ENCODE assay signal across 3 cellular contexts in the genomic region with DNA sequence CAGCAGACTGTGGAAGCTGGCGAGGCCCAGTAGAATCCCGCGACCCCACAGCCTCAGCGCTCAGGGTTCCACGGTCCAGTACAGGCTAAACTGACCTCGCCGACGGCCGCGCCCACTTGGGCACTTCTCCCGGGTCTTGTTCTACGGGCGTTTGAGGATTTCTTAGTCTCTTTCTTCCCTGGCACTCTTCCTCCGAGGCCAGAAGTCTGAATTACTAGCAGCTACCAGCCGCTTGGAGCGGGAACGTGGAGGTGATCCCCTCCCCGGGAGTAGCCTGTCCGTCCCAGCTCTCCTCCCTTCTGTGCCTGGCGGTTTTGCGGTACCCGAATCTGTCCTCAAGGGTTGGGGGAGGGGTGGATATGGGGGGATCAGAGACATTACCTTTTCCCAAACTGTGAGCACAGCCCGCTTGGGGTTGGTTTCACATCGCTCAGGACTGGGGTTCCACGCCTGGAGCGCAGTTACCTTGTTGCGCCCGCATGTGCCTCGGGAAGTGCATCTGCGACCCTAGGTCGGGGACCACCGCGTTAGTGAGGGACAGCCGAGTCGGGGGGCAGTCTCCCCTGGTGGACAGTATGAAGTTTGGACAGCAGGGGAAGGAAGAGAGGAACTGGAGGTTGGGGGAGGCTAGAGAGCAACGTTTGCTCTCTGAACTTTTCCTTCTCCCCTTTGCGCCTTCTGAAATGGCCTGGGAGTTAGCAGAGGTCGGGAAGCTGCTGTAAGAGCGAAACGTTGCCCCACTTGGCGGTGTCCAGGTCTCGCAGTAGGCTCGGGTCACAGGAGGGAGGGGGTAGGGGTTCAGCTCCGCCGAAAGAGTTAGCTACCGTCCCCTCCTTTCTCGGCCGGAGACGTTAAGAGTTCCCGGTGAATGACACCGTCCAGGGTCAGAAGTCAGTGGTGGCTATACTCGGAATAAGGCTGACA.
A peak's percentile ranks its signal among the peaks of the same experiment; 100 is the strongest.
TF ChIP-seq lines count a peak whose summit lies in the region.

No MANE protein-coding gene starts in this region.

TF ChIP-seq in IMR-90, 13 proteins besides CTCF, POLR2A, EP300 and RAD21:
- TF ChIP-seq RCOR1 (IDR thresholded peaks at IDR 0.05; ENCODE audit: insufficient replicate concordance, low read length) (no peak), NFE2L2 (IDR thresholded peaks at IDR 0.05; ENCODE audit: low read depth, low read length) (no peak), MXI1 (IDR thresholded peaks at IDR 0.05; ENCODE audit: borderline replicate concordance, low read depth, low read length) (no peak), MAFK (IDR thresholded peaks at IDR 0.05; ENCODE audit: low read depth, low read length) (no peak), SMC3 (IDR thresholded peaks at IDR 0.05; ENCODE audit: low read depth, low read length) (no peak), BHLHE40 (IDR thresholded peaks at IDR 0.05; ENCODE audit: low read depth, low read length) (no peak), FOS (IDR thresholded peaks at IDR 0.05; ENCODE audit: low read depth, low read length) (no peak), CEBPB (IDR thresholded peaks at IDR 0.05; ENCODE audit: low read depth, low read length) (no peak), MAZ (IDR thresholded peaks at IDR 0.05; ENCODE audit: borderline replicate concordance, low read depth, low read length) (no peak), RFX5 (IDR thresholded peaks at IDR 0.05; ENCODE audit: low read depth, low read length) (no peak)
- TF ChIP-seq, protein P1, sequence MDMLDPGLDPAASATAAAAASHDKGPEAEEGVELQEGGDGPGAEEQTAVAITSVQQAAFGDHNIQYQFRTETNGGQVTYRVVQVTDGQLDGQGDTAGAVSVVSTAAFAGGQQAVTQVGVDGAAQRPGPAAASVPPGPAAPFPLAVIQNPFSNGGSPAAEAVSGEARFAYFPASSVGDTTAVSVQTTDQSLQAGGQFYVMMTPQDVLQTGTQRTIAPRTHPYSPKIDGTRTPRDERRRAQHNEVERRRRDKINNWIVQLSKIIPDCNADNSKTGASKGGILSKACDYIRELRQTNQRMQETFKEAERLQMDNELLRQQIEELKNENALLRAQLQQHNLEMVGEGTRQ (IDR thresholded peaks at IDR 0.05; ENCODE audit: low read depth, low read length): no peak
- TF ChIP-seq, protein P2, sequence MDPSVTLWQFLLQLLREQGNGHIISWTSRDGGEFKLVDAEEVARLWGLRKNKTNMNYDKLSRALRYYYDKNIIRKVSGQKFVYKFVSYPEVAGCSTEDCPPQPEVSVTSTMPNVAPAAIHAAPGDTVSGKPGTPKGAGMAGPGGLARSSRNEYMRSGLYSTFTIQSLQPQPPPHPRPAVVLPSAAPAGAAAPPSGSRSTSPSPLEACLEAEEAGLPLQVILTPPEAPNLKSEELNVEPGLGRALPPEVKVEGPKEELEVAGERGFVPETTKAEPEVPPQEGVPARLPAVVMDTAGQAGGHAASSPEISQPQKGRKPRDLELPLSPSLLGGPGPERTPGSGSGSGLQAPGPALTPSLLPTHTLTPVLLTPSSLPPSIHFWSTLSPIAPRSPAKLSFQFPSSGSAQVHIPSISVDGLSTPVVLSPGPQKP (IDR thresholded peaks at IDR 0.05; ENCODE audit: borderline replicate concordance, low read depth, low read length): no peak

TF ChIP-seq in neural cell, 6 proteins besides CTCF, POLR2A, EP300 and RAD21:
- TF ChIP-seq TAF1 (IDR thresholded peaks at IDR 0.05; ENCODE audit: low read depth) (no peak), SMC3 (conservative IDR thresholded peaks at IDR 0.05; ENCODE audit: poor library complexity) (no peak), EZH2 (IDR thresholded peaks at IDR 0.05; ENCODE audit: borderline replicate concordance, insufficient read depth, low read length, poor library complexity, severe bottlenecking) (peak; percentile 60)

TF ChIP-seq in HEK293T, 16 proteins besides CTCF, POLR2A, EP300 and RAD21:
- no peak for TF ChIP-seq L3MBTL2 (conservative IDR thresholded peaks at IDR 0.05)
- no peak for TF ChIP-seq FOXA1 (IDR thresholded peaks at IDR 0.05)
- no peak for TF ChIP-seq FOXM1 (IDR thresholded peaks at IDR 0.05; ENCODE audit: borderline replicate concordance)
- no peak for TF ChIP-seq ARNT (IDR thresholded peaks at IDR 0.05)
- no peak for TF ChIP-seq HDGF (IDR thresholded peaks at IDR 0.05; ENCODE audit: borderline replicate concordance)
- TF ChIP-seq TARDBP (IDR thresholded peaks at IDR 0.05): no peak
- TF ChIP-seq ZNF384 (IDR thresholded peaks at IDR 0.05): no peak
- no peak for TF ChIP-seq SUZ12 (IDR thresholded peaks at IDR 0.05)
- TF ChIP-seq SP1 (IDR thresholded peaks at IDR 0.05): no peak
- no peak for TF ChIP-seq LEF1 (IDR thresholded peaks at IDR 0.05; ENCODE audit: borderline replicate concordance)
- TF ChIP-seq BHLHE40 (IDR thresholded peaks at IDR 0.05; ENCODE audit: borderline replicate concordance): no peak
